In the genomic region with DNA sequence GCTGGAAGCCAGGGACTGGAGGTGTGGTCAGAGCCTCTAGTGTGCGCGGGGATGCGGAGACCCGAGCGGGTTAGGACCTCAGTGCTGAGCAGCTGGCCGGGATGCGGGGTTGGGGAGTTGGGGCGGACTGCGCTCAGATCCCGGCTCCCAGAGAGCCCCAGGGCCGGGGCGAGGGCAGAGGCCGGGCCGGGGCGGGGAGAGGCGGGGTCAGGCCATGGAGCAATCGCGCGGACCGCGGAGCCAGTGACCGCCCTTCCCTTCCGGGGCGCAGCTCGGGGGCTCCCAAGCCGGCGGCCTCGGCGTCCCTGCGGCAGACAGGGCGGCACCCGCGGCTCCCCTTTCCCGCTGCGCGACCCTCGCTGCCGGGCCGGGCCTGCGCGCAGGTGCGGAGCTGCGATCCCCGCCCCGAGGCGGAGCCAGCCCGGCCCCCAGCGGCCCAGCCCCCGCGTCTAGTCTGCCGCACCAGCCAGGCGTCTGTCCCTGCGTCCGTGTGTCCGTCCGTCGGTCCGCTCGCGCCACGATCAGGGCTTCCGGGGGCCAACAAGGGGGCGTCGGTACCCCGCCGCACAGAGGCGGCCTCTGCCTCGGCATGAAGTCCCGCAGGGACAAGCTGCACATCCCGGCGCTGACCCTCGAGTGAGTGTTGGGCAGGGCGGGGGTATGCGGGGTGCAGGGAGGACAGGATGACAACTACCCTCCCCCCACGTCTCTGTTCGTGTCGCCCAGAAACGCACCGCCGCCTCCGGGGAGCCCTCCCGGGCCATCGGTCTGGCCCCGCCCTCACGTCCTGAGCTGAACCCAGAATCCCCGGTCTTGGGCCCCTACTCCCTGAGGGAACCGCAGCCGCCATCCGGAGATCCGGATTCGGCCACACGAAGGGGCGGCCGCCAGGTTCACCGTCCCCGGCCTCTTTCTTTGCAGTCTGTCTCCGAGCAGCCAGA, we compare ENCODE assay signal across 2 cellular contexts.
TF ChIP-seq lines count a peak whose summit lies in the region.

No MANE protein-coding gene starts in this region.

TF ChIP-seq in HEK293, 187 proteins besides CTCF, POLR2A, EP300 and RAD21 (continued from another document and continues in another):
- TF ChIP-seq ZNF776 (tag by site-specific recombination; IDR thresholded peaks at IDR 0.05; ENCODE audit: borderline replicate concordance) (no peak), SCRT1 (tag by site-specific recombination; IDR thresholded peaks at IDR 0.05; ENCODE audit: borderline replicate concordance) (no peak), ZNF404 (tag by site-specific recombination; IDR thresholded peaks at IDR 0.05) (no peak), ZNF549 (tag by site-specific recombination; IDR thresholded peaks at IDR 0.05) (no peak), KLF1 (tag by site-specific recombination; IDR thresholded peaks at IDR 0.05) (peak; percentile 58), ZNF561 (tag by site-specific recombination; IDR thresholded peaks at IDR 0.05; ENCODE audit: borderline replicate concordance) (no peak)
- TF ChIP-seq, protein P1, sequence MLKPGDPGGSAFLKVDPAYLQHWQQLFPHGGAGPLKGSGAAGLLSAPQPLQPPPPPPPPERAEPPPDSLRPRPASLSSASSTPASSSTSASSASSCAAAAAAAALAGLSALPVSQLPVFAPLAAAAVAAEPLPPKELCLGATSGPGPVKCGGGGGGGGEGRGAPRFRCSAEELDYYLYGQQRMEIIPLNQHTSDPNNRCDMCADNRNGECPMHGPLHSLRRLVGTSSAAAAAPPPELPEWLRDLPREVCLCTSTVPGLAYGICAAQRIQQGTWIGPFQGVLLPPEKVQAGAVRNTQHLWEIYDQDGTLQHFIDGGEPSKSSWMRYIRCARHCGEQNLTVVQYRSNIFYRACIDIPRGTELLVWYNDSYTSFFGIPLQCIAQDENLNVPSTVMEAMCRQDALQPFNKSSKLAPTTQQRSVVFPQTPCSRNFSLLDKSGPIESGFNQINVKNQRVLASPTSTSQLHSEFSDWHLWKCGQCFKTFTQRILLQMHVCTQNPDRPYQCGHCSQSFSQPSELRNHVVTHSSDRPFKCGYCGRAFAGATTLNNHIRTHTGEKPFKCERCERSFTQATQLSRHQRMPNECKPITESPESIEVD (tag by site-specific recombination; IDR thresholded peaks at IDR 0.05) = no peak
- TF ChIP-seq, protein P2, sequence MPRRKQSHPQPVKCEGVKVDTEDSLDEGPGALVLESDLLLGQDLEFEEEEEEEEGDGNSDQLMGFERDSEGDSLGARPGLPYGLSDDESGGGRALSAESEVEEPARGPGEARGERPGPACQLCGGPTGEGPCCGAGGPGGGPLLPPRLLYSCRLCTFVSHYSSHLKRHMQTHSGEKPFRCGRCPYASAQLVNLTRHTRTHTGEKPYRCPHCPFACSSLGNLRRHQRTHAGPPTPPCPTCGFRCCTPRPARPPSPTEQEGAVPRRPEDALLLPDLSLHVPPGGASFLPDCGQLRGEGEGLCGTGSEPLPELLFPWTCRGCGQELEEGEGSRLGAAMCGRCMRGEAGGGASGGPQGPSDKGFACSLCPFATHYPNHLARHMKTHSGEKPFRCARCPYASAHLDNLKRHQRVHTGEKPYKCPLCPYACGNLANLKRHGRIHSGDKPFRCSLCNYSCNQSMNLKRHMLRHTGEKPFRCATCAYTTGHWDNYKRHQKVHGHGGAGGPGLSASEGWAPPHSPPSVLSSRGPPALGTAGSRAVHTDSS (tag by site-specific recombination; IDR thresholded peaks at IDR 0.05) = no peak
- TF ChIP-seq, protein P3, sequence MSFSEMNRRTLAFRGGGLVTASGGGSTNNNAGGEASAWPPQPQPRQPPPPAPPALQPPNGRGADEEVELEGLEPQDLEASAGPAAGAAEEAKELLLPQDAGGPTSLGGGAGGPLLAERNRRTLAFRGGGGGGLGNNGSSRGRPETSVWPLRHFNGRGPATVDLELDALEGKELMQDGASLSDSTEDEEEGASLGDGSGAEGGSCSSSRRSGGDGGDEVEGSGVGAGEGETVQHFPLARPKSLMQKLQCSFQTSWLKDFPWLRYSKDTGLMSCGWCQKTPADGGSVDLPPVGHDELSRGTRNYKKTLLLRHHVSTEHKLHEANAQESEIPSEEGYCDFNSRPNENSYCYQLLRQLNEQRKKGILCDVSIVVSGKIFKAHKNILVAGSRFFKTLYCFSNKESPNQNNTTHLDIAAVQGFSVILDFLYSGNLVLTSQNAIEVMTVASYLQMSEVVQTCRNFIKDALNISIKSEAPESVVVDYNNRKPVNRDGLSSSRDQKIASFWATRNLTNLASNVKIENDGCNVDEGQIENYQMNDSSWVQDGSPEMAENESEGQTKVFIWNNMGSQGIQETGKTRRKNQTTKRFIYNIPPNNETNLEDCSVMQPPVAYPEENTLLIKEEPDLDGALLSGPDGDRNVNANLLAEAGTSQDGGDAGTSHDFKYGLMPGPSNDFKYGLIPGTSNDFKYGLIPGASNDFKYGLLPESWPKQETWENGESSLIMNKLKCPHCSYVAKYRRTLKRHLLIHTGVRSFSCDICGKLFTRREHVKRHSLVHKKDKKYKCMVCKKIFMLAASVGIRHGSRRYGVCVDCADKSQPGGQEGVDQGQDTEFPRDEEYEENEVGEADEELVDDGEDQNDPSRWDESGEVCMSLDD (tag by site-specific recombination; IDR thresholded peaks at IDR 0.05) = 0 out of 2 replicates have a peak, but pooled peaks have one; percentile 31

TF ChIP-seq in WTC11, 78 proteins besides CTCF, POLR2A, EP300 and RAD21 (continued from another document and continues in another):
- no peak for TF ChIP-seq ZNF219 (CRISPR knock-in tag; IDR thresholded peaks at IDR 0.05; ENCODE audit: borderline replicate concordance)
- TF ChIP-seq, protein P4, sequence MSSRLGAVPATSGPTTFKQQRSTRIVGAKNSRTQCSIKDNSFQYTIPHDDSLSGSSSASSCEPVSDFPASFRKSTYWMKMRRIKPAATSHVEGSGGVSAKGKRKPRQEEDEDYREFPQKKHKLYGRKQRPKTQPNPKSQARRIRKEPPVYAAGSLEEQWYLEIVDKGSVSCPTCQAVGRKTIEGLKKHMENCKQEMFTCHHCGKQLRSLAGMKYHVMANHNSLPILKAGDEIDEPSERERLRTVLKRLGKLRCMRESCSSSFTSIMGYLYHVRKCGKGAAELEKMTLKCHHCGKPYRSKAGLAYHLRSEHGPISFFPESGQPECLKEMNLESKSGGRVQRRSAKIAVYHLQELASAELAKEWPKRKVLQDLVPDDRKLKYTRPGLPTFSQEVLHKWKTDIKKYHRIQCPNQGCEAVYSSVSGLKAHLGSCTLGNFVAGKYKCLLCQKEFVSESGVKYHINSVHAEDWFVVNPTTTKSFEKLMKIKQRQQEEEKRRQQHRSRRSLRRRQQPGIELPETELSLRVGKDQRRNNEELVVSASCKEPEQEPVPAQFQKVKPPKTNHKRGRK (CRISPR knock-in tag; IDR thresholded peaks at IDR 0.05; ENCODE audit: borderline replicate concordance) = no peak
- peak; percentile 32; the same call in 1 of the 2 replicates for TF ChIP-seq MYBL2 (CRISPR knock-in tag; IDR thresholded peaks at IDR 0.05)
- TF ChIP-seq SMAD3 (CRISPR knock-in tag; IDR thresholded peaks at IDR 0.05; ENCODE audit: borderline replicate concordance) = no peak
- TF ChIP-seq, protein P5, sequence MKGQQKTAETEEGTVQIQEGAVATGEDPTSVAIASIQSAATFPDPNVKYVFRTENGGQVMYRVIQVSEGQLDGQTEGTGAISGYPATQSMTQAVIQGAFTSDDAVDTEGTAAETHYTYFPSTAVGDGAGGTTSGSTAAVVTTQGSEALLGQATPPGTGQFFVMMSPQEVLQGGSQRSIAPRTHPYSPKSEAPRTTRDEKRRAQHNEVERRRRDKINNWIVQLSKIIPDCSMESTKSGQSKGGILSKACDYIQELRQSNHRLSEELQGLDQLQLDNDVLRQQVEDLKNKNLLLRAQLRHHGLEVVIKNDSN (CRISPR knock-in tag; IDR thresholded peaks at IDR 0.05) = no peak
- TF ChIP-seq, protein P6, sequence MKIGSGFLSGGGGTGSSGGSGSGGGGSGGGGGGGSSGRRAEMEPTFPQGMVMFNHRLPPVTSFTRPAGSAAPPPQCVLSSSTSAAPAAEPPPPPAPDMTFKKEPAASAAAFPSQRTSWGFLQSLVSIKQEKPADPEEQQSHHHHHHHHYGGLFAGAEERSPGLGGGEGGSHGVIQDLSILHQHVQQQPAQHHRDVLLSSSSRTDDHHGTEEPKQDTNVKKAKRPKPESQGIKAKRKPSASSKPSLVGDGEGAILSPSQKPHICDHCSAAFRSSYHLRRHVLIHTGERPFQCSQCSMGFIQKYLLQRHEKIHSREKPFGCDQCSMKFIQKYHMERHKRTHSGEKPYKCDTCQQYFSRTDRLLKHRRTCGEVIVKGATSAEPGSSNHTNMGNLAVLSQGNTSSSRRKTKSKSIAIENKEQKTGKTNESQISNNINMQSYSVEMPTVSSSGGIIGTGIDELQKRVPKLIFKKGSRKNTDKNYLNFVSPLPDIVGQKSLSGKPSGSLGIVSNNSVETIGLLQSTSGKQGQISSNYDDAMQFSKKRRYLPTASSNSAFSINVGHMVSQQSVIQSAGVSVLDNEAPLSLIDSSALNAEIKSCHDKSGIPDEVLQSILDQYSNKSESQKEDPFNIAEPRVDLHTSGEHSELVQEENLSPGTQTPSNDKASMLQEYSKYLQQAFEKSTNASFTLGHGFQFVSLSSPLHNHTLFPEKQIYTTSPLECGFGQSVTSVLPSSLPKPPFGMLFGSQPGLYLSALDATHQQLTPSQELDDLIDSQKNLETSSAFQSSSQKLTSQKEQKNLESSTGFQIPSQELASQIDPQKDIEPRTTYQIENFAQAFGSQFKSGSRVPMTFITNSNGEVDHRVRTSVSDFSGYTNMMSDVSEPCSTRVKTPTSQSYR (CRISPR knock-in tag; IDR thresholded peaks at IDR 0.05) = no peak; the same call in 1 of the 2 replicates
- TF ChIP-seq FOXJ3 (CRISPR knock-in tag; IDR thresholded peaks at IDR 0.05; ENCODE audit: borderline replicate concordance) = no peak
- TF ChIP-seq, protein P7, sequence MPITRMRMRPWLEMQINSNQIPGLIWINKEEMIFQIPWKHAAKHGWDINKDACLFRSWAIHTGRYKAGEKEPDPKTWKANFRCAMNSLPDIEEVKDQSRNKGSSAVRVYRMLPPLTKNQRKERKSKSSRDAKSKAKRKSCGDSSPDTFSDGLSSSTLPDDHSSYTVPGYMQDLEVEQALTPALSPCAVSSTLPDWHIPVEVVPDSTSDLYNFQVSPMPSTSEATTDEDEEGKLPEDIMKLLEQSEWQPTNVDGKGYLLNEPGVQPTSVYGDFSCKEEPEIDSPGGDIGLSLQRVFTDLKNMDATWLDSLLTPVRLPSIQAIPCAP (CRISPR knock-in tag; IDR thresholded peaks at IDR 0.05) = no peak
- TF ChIP-seq, protein P8, sequence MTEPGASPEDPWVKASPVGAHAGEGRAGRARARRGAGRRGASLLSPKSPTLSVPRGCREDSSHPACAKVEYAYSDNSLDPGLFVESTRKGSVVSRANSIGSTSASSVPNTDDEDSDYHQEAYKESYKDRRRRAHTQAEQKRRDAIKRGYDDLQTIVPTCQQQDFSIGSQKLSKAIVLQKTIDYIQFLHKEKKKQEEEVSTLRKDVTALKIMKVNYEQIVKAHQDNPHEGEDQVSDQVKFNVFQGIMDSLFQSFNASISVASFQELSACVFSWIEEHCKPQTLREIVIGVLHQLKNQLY (CRISPR knock-in tag; IDR thresholded peaks at IDR 0.05) = no peak
- TF ChIP-seq, protein P9, sequence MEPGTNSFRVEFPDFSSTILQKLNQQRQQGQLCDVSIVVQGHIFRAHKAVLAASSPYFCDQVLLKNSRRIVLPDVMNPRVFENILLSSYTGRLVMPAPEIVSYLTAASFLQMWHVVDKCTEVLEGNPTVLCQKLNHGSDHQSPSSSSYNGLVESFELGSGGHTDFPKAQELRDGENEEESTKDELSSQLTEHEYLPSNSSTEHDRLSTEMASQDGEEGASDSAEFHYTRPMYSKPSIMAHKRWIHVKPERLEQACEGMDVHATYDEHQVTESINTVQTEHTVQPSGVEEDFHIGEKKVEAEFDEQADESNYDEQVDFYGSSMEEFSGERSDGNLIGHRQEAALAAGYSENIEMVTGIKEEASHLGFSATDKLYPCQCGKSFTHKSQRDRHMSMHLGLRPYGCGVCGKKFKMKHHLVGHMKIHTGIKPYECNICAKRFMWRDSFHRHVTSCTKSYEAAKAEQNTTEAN (CRISPR knock-in tag; IDR thresholded peaks at IDR 0.05) = 0 out of 2 replicates have a peak, but pooled peaks have one; percentile 38
- no peak for TF ChIP-seq MXD4 (CRISPR knock-in tag; IDR thresholded peaks at IDR 0.05; ENCODE audit: borderline replicate concordance)
- TF ChIP-seq GRHL2 (CRISPR knock-in tag; IDR thresholded peaks at IDR 0.05; ENCODE audit: insufficient replicate concordance, severe bottlenecking) = no peak
- TF ChIP-seq, protein P10, sequence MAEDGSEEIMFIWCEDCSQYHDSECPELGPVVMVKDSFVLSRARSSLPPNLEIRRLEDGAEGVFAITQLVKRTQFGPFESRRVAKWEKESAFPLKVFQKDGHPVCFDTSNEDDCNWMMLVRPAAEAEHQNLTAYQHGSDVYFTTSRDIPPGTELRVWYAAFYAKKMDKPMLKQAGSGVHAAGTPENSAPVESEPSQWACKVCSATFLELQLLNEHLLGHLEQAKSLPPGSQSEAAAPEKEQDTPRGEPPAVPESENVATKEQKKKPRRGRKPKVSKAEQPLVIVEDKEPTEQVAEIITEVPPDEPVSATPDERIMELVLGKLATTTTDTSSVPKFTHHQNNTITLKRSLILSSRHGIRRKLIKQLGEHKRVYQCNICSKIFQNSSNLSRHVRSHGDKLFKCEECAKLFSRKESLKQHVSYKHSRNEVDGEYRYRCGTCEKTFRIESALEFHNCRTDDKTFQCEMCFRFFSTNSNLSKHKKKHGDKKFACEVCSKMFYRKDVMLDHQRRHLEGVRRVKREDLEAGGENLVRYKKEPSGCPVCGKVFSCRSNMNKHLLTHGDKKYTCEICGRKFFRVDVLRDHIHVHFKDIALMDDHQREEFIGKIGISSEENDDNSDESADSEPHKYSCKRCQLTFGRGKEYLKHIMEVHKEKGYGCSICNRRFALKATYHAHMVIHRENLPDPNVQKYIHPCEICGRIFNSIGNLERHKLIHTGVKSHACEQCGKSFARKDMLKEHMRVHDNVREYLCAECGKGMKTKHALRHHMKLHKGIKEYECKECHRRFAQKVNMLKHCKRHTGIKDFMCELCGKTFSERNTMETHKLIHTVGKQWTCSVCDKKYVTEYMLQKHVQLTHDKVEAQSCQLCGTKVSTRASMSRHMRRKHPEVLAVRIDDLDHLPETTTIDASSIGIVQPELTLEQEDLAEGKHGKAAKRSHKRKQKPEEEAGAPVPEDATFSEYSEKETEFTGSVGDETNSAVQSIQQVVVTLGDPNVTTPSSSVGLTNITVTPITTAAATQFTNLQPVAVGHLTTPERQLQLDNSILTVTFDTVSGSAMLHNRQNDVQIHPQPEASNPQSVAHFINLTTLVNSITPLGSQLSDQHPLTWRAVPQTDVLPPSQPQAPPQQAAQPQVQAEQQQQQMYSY (CRISPR knock-in tag; IDR thresholded peaks at IDR 0.05) = no peak
- TF ChIP-seq, protein P11, sequence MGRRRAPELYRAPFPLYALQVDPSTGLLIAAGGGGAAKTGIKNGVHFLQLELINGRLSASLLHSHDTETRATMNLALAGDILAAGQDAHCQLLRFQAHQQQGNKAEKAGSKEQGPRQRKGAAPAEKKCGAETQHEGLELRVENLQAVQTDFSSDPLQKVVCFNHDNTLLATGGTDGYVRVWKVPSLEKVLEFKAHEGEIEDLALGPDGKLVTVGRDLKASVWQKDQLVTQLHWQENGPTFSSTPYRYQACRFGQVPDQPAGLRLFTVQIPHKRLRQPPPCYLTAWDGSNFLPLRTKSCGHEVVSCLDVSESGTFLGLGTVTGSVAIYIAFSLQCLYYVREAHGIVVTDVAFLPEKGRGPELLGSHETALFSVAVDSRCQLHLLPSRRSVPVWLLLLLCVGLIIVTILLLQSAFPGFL (CRISPR knock-in tag; IDR thresholded peaks at IDR 0.05; ENCODE audit: borderline replicate concordance) = no peak
- TF ChIP-seq ZNF396 (CRISPR knock-in tag; IDR thresholded peaks at IDR 0.05; ENCODE audit: borderline replicate concordance) = no peak
- no peak for TF ChIP-seq SMAD4 (CRISPR knock-in tag; IDR thresholded peaks at IDR 0.05)
- TF ChIP-seq ZNF263 (CRISPR knock-in tag; IDR thresholded peaks at IDR 0.05; ENCODE audit: low read depth) = no peak
- TF ChIP-seq, protein P12, sequence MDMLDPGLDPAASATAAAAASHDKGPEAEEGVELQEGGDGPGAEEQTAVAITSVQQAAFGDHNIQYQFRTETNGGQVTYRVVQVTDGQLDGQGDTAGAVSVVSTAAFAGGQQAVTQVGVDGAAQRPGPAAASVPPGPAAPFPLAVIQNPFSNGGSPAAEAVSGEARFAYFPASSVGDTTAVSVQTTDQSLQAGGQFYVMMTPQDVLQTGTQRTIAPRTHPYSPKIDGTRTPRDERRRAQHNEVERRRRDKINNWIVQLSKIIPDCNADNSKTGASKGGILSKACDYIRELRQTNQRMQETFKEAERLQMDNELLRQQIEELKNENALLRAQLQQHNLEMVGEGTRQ (CRISPR knock-in tag; IDR thresholded peaks at IDR 0.05) = no peak
- no peak for TF ChIP-seq ZBTB21 (CRISPR knock-in tag; IDR thresholded peaks at IDR 0.05; ENCODE audit: borderline replicate concordance)
- TF ChIP-seq SP1 (CRISPR knock-in tag; conservative IDR thresholded peaks at IDR 0.05) = no peak
